In genomic region chr2:172624996-172625395, GRCh38 we compare ENCODE assay signal across 2 cellular contexts.
TF ChIP-seq lines count a peak whose summit lies in the region.

No MANE protein-coding gene starts in this region.

TF ChIP-seq in IMR-90, 13 proteins besides CTCF, POLR2A, EP300 and RAD21:
- TF ChIP-seq RFX5 (IDR thresholded peaks at IDR 0.05; ENCODE audit: low read depth, low read length) (no peak), FOS (IDR thresholded peaks at IDR 0.05; ENCODE audit: low read depth, low read length) (0 out of 2 replicates have a peak, but pooled peaks have one; percentile 8)
TF ChIP-seq in IMR-90: peak in this region for 1.

TF ChIP-seq in GM12878, 131 proteins besides CTCF, POLR2A, EP300 and RAD21:
- TF ChIP-seq LARP7 (IDR thresholded peaks at IDR 0.05) = no peak
- TF ChIP-seq ZBED1 (IDR thresholded peaks at IDR 0.05; ENCODE audit: borderline replicate concordance) = no peak
- no peak for TF ChIP-seq NRF1 (conservative IDR thresholded peaks at IDR 0.05; ENCODE audit: low read depth, low read length)
- TF ChIP-seq DPF2 (IDR thresholded peaks at IDR 0.05) = no peak
- TF ChIP-seq ZBTB33 (IDR thresholded peaks at IDR 0.05) = no peak
- no peak for TF ChIP-seq BHLHE40 (IDR thresholded peaks at IDR 0.05; ENCODE audit: borderline replicate concordance in 1 of 2, low read depth in 2 of 2, low read length in 1 of 2)
- TF ChIP-seq RELA (IDR thresholded peaks at IDR 0.05; ENCODE audit: borderline replicate concordance, partially characterized antibody) = no peak
- no peak for TF ChIP-seq USF1 (IDR thresholded peaks at IDR 0.05; ENCODE audit: borderline replicate concordance, extremely low read length, insufficient read depth, low read depth, low read length)
- TF ChIP-seq YY1 (IDR thresholded peaks at IDR 0.05; ENCODE audit: low read depth, low read length) = no peak
- no peak for TF ChIP-seq HDAC6 (IDR thresholded peaks at IDR 0.05; ENCODE audit: unreplicated experiment)
- TF ChIP-seq RUNX3 (IDR thresholded peaks at IDR 0.05; ENCODE audit: low read length) = 0 out of 2 replicates have a peak, but pooled peaks have one; percentile 35
- no peak for TF ChIP-seq FOXM1 (IDR thresholded peaks at IDR 0.05; ENCODE audit: low read depth, low read length)
- no peak for TF ChIP-seq KAT2A (conservative IDR thresholded peaks at IDR 0.05; ENCODE audit: control insufficient read depth, low read depth, low read length)
- TF ChIP-seq STAT3 (IDR thresholded peaks at IDR 0.05; ENCODE audit: low read depth, low read length) = no peak
- TF ChIP-seq KLF5 (IDR thresholded peaks at IDR 0.05; ENCODE audit: partially characterized antibody) = no peak
- peak; percentile 46; the same call in 1 of the 2 replicates for TF ChIP-seq BCL11A (IDR thresholded peaks at IDR 0.05; ENCODE audit: low read depth, low read length)
- TF ChIP-seq SPI1 (IDR thresholded peaks at IDR 0.05; ENCODE audit: borderline replicate concordance, insufficient read depth, low read depth, low read length) = no peak
- peak; percentile 77; the same call in 1 of the 2 replicates for TF ChIP-seq JUNB (IDR thresholded peaks at IDR 0.05)
- peak; percentile 60; the same call in 1 of the 2 replicates for TF ChIP-seq IRF4 (IDR thresholded peaks at IDR 0.05; ENCODE audit: low read depth, low read length)
